3 cellular contexts compared by ENCODE assay signal in genomic region chr9:94759937-94760336, GRCh38.
TF ChIP-seq lines count a peak whose summit lies in the region.

No MANE protein-coding gene starts in this region.

TF ChIP-seq in HCT116, 20 proteins besides CTCF, POLR2A, EP300 and RAD21 (continues in another document):
- TF ChIP-seq ELF1 (IDR thresholded peaks at IDR 0.05; ENCODE audit: borderline replicate concordance, low read depth) (no peak), EZH2 (IDR thresholded peaks at IDR 0.05) (no peak), SRF (IDR thresholded peaks at IDR 0.05; ENCODE audit: low read depth) (no peak), MAX (IDR thresholded peaks at IDR 0.05) (no peak), EZH2phosphoT487 (IDR thresholded peaks at IDR 0.05; ENCODE audit: borderline replicate concordance) (no peak), FOSL1 (IDR thresholded peaks at IDR 0.05; ENCODE audit: low read depth) (no peak), JUND (IDR thresholded peaks at IDR 0.05) (no peak), CBX3 (IDR thresholded peaks at IDR 0.05; ENCODE audit: low read depth) (no peak), POLR2AphosphoS5 (IDR thresholded peaks at IDR 0.05; ENCODE audit: low read depth, low read length) (no peak), ZNF274 (IDR thresholded peaks at IDR 0.05; ENCODE audit: low read depth, low read length) (no peak), TCF7L2 (IDR thresholded peaks at IDR 0.05; ENCODE audit: borderline replicate concordance, extremely low read depth, insufficient read depth, insufficient read length) (no peak), CEBPB (IDR thresholded peaks at IDR 0.05; ENCODE audit: low read depth) (no peak), SP1 (IDR thresholded peaks at IDR 0.05; ENCODE audit: low read depth) (no peak), ZFX (IDR thresholded peaks at IDR 0.05) (no peak), YY1 (IDR thresholded peaks at IDR 0.05; ENCODE audit: extremely low read depth, insufficient replicate concordance, low read depth, low read length) (no peak), EGR1 (IDR thresholded peaks at IDR 0.05; ENCODE audit: low read depth) (no peak)
- TF ChIP-seq, protein P1, sequence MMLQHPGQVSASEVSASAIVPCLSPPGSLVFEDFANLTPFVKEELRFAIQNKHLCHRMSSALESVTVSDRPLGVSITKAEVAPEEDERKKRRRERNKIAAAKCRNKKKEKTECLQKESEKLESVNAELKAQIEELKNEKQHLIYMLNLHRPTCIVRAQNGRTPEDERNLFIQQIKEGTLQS (IDR thresholded peaks at IDR 0.05): no peak
- TF ChIP-seq, protein P2, sequence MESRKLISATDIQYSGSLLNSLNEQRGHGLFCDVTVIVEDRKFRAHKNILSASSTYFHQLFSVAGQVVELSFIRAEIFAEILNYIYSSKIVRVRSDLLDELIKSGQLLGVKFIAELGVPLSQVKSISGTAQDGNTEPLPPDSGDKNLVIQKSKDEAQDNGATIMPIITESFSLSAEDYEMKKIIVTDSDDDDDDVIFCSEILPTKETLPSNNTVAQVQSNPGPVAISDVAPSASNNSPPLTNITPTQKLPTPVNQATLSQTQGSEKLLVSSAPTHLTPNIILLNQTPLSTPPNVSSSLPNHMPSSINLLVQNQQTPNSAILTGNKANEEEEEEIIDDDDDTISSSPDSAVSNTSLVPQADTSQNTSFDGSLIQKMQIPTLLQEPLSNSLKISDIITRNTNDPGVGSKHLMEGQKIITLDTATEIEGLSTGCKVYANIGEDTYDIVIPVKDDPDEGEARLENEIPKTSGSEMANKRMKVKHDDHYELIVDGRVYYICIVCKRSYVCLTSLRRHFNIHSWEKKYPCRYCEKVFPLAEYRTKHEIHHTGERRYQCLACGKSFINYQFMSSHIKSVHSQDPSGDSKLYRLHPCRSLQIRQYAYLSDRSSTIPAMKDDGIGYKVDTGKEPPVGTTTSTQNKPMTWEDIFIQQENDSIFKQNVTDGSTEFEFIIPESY (IDR thresholded peaks at IDR 0.05; ENCODE audit: extremely low read depth, insufficient replicate concordance, low read length): no peak

TF ChIP-seq in GM12878, 131 proteins besides CTCF, POLR2A, EP300 and RAD21:
- TF ChIP-seq PAX5 (IDR thresholded peaks at IDR 0.05; ENCODE audit: borderline replicate concordance, low read depth, low read length) (no peak), RELB (IDR thresholded peaks at IDR 0.05; ENCODE audit: low read depth) (no peak), SMAD5 (IDR thresholded peaks at IDR 0.05; ENCODE audit: low read depth) (no peak), BMI1 (IDR thresholded peaks at IDR 0.05; ENCODE audit: borderline replicate concordance) (peak; percentile 53; the same call in 1 of the 2 replicates), TCF12 (IDR thresholded peaks at IDR 0.05; ENCODE audit: low read depth, low read length) (no peak)

TF ChIP-seq in neural cell, 6 proteins besides CTCF, POLR2A, EP300 and RAD21:
- TF ChIP-seq MXI1 (conservative IDR thresholded peaks at IDR 0.05; ENCODE audit: poor library complexity, severe bottlenecking): no peak
- TF ChIP-seq EZH2 (IDR thresholded peaks at IDR 0.05; ENCODE audit: borderline replicate concordance, insufficient read depth, low read length, poor library complexity, severe bottlenecking): no peak
- no peak for TF ChIP-seq REST (IDR thresholded peaks at IDR 0.05; ENCODE audit: borderline replicate concordance)
- TF ChIP-seq POLR2AphosphoS5 (IDR thresholded peaks at IDR 0.05): no peak
- no peak for TF ChIP-seq SMC3 (conservative IDR thresholded peaks at IDR 0.05; ENCODE audit: poor library complexity)
- no peak for TF ChIP-seq TAF1 (IDR thresholded peaks at IDR 0.05; ENCODE audit: low read depth)
TF ChIP-seq in neural cell: peak in this region for 0.
